10 cellular contexts compared by ENCODE assay signal in genomic region chr2:62201307-62201706, GRCh38. TPM values are rescaled to one million over a fixed set of nuclear protein-coding genes. Genes with fewer than 3 reads are reported as not detected.
DNase-seq lines count a peak whose midpoint lies in the region; ATAC-seq and TF ChIP-seq lines count a peak whose summit lies in the region.
"Had no signal": no experiment of that assay in that cellular context is flagged by ENCODE, and none has a peak within 500 bp of the region (broad histone marks: within the 10 kb centered on the region; RNA-seq: fewer than 3 reads in every experiment).

No MANE protein-coding gene starts in this region.

- no peak for TF ChIP-seq POLR2A in adrenal gland (IDR thresholded peaks at IDR 0.05)

- H3K27ac Mint-ChIP-seq in CD4-positive, CD25-positive, alpha-beta regulatory T cell, result peak overlapping the region; percentile 49 to 87 (median 72)

- peaks cover 89% of the 10 kb centered on the region for H3K4me1 ChIP-seq in CD4-positive, CD25-positive, alpha-beta regulatory T cell (ENCODE audit: control insufficient read depth, insufficient read depth, low read length, poor library complexity, severe bottlenecking)
- H3K4me1 ChIP-seq in adrenal gland (replicated peaks in 1 of 2), result peaks cover 13 to 54% of the 10 kb centered on the region in 2 donors

- no peaks in the 10 kb centered on the region for H3K9me3 Mint-ChIP-seq in CD4-positive, CD25-positive, alpha-beta regulatory T cell

- ATAC-seq in CD4-positive, CD25-positive, alpha-beta regulatory T cell (ENCODE audit: low read depth in 2 of 2), result no peak

- peak overlapping the region; percentile 90 for H3K4me3 ChIP-seq in CD4-positive, CD25-positive, alpha-beta regulatory T cell (ENCODE audit: low read depth, low read length)
- H3K4me3 ChIP-seq in GM06990 (replicated peaks; ENCODE audit: low read depth, low read length), result peak overlapping the region; percentile 10; the same call in 1 of the 2 replicates
- H3K4me3 ChIP-seq in MG63, result no peak overlapping the region
- H3K4me3 ChIP-seq in adrenal gland, result no peak overlapping the region
- H3K4me3 ChIP-seq: cardiac muscle cell had no signal

- no peak for TF ChIP-seq CTCF in GM06990 (IDR thresholded peaks at IDR 0.05; ENCODE audit: insufficient read depth, low read length, poor library complexity, severe bottlenecking)
- no peak for TF ChIP-seq CTCF in adrenal gland (IDR thresholded peaks at IDR 0.05)

- H3K4me1 Mint-ChIP-seq in CD4-positive, CD25-positive, alpha-beta regulatory T cell, result peaks cover 46 to 88% (median 79%) of the 10 kb centered on the region in 4 donors

- no peaks in the 10 kb centered on the region for H3K9me3 ChIP-seq in CD4-positive, CD25-positive, alpha-beta regulatory T cell (ENCODE audit: control insufficient read depth in 2 of 2, low read length in 2 of 2)
- H3K9me3 ChIP-seq in MG63 (no peaks in the 10 kb centered on the region), adrenal gland (replicated peaks in 1 of 3) (no peaks in the 10 kb centered on the region)

- WGBS in adrenal gland, 4 donors, result 43 to 52% (median 45%) methylated on average over 2 of the region's 2 CpGs

- no peaks in the 10 kb centered on the region for H3K27me3 Mint-ChIP-seq in CD4-positive, CD25-positive, alpha-beta regulatory T cell

- DNase-seq in CD4-positive, CD25-positive, alpha-beta regulatory T cell, result no peak
- no peak for DNase-seq in GM06990 (ENCODE audit: extremely low read depth, insufficient read length)
- DNase-seq in NCI-H82 (lab: John Stamatoyannopoulos, UW), result peak; percentile 76
- peak; percentile 42 for DNase-seq in fibroblast of peridontal ligament (ENCODE audit: extremely low read depth)
- no peak for DNase-seq in MG63
- no peak for DNase-seq in adrenal gland
- DNase-seq in GM19238 (ENCODE audit: insufficient read length, low spot score), result no peak
- no peak for DNase-seq in NCI-H128 (lab: John Stamatoyannopoulos, UW; ENCODE audit: unreplicated experiment)
- DNase-seq: stimulated activated CD4-positive, alpha-beta T cell treated with anti-CD3 and anti-CD28 coated beads, Interleukin-12 subunit alpha, Interleukin-12 subunit beta, amount 100 ng/mL, for 4 hours had no signal

- peaks cover 4% of the 10 kb centered on the region for H3K36me3 Mint-ChIP-seq in CD4-positive, CD25-positive, alpha-beta regulatory T cell

- H3K4me3 Mint-ChIP-seq in CD4-positive, CD25-positive, alpha-beta regulatory T cell, result peak overlapping the region; percentile 91 to 100 (median 94)

- H3K36me3 ChIP-seq in CD4-positive, CD25-positive, alpha-beta regulatory T cell (ENCODE audit: control insufficient read depth, insufficient read depth, low read length), result no peaks in the 10 kb centered on the region
- peaks cover 3% of the 10 kb centered on the region for H3K36me3 ChIP-seq in GM06990 (ENCODE audit: control insufficient read depth, insufficient read depth, low read length)
- H3K36me3 ChIP-seq in MG63, result no peaks in the 10 kb centered on the region
- H3K36me3 ChIP-seq in adrenal gland (replicated peaks in 1 of 2), result no peaks in the 10 kb centered on the region
- H3K36me3 ChIP-seq: cardiac muscle cell had no signal

- no peaks in the 10 kb centered on the region for H3K27me3 ChIP-seq in CD4-positive, CD25-positive, alpha-beta regulatory T cell (ENCODE audit: control insufficient read depth, insufficient read depth, low read length)
- no peaks in the 10 kb centered on the region for H3K27me3 ChIP-seq in GM06990 (replicated peaks; ENCODE audit: control insufficient read depth, insufficient read depth, low read length)
- H3K27me3 ChIP-seq in MG63, result no peaks in the 10 kb centered on the region
- no peaks in the 10 kb centered on the region for H3K27me3 ChIP-seq in adrenal gland
- H3K27me3 ChIP-seq: cardiac muscle cell had no signal

- H3K27ac ChIP-seq in CD4-positive, CD25-positive, alpha-beta regulatory T cell (ENCODE audit: insufficient read depth, low read length, poor library complexity, severe bottlenecking), result peak overlapping the region; percentile 87
- H3K27ac ChIP-seq in adrenal gland, result peak overlapping the region in 1 of 5 donors; percentile 28
- H3K27ac ChIP-seq: cardiac muscle cell had no signal

- intact Hi-C loops in adrenal gland (cut with DNase I), result no loop called here

RNA-seq across cellular contexts. Expression of gene B3GNT2, which starts 5.4 kb away (rescaled TPM):
- total RNA-seq in CD4-positive, CD25-positive, alpha-beta regulatory T cell, result 61.5 TPM
- polyA plus RNA-seq in CD4-positive, CD25-positive, alpha-beta regulatory T cell, result 10 to 100 TPM; 34.8 to 48.4 (median 39.5) TPM
- 8.8 and 13.2 TPM in 2 replicates for total RNA-seq in MG63 (2014; rRNA removed; shearing (Covaris generic); ENCODE audit: low replicate concordance)
- 10 to 100 TPM; 13.0 to 29.2 (median 18.4) TPM for total RNA-seq in adrenal gland
- 10 to 100 TPM in 1 of 3 donors, 1 to 10 TPM in 2; 7.1 to 30.4 (median 7.9) TPM for polyA plus RNA-seq in adrenal gland

Comparison
In these comparisons a context has a peak if more than half of its experiments do, and no peak if none do; other contexts are left out.
1. DNase-seq: peak in NCI-H82 (single experiment) and fibroblast of peridontal ligament (single experiment); none in CD4-positive, CD25-positive, alpha-beta regulatory T cell (0 of 3), GM06990 (single experiment), MG63 (single experiment), adrenal gland (0 of 7), GM19238 (single experiment) and NCI-H128 (single experiment).
2. H3K4me3 ChIP-seq: peak in CD4-positive, CD25-positive, alpha-beta regulatory T cell (single experiment) and GM06990 (single experiment); none in MG63 (single experiment) and adrenal gland (0 of 4).